In the genomic region with DNA sequence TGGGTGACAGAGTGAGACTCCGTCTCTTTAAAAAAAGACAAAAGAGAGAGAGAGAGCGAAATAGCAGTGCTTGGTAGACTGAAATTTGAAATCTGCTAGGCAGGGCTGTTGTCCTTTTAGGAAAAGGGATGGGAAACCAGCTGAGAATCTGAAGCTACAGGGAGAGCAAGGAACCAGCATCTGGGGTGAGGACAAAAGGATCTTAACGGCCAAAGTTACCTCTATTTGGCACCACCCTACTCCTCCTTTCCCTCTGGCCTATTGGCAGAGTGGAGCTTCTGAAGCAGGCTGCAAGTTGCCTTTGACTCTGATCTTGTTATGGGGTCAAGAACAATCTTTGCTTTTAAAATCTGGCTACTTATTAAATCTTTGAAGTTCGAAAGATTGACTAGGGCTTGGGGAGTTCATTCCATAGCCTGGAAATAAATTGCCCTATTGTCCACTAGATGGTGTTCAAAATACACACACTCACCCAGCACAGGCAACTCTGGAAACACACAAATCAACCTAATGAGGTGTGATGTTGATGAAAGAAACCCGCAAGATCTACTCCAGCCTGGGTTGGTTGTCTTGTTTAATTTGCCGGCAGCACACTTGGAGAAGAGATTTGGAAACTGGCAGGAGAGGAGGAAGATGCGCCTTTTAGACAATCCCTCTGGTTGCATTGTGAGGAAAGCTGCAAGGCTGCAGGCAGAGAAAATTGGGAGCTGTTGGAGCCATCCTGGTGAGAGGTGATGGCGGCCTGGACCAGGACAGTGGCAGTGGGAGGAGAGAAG, we compare ENCODE assay signal across 8 cellular contexts. TPM values are rescaled to one million over a fixed set of nuclear protein-coding genes. Genes with fewer than 3 reads are reported as not detected.
A peak's percentile ranks its signal among the peaks of the same experiment; 100 is the strongest.
DNase-seq lines count a peak whose midpoint lies in the region; ATAC-seq and TF ChIP-seq lines count a peak whose summit lies in the region.

No MANE protein-coding gene starts in this region.

- no peaks in the 10 kb centered on the region for H3K9me3 Mint-ChIP-seq in T-cell

- no peaks in the 10 kb centered on the region for H3K36me3 ChIP-seq in ovary

- no peaks in the 10 kb centered on the region for H3K36me3 Mint-ChIP-seq in T-cell

- no peak overlapping the region for H3K27ac Mint-ChIP-seq in T-cell

- WGBS in ovary, 3 donors, result 41 to 44% (median 42%) methylated on average over 8 of the region's 8 CpGs

- POLR2A ChIA-PET in T-cell (lab: Charles Lee), result interaction anchor here (0.7 to 1.0 kb wide), 2 partner anchors 16 to 20 kb away, joined by 3 to 4 read pairs; a partner anchor contains a TSS

- ATAC-seq in T-cell (replicated peaks in 1 of 4), result peak; percentile 52 to 64 (median 60)
- no peak for ATAC-seq in GM21360 (IDR thresholded peaks at IDR 0.05; ENCODE audit: unreplicated experiment)

- peak; percentile 11 for DNase-seq in AG10803 (ENCODE audit: low read depth)
- DNase-seq in GM12865 (ENCODE audit: low read depth), result peak; percentile 45
- peak; percentile 29 for DNase-seq in MV-4-11 (lab: John Stamatoyannopoulos, UW)
- DNase-seq in T-cell, result no peak
- peak; percentile 39 for DNase-seq in fibroblast of pulmonary artery (ENCODE audit: low read depth)
- DNase-seq in ovary, result no peak
- DNase-seq in T1000 (lab: John Stamatoyannopoulos, UW), result no peak

- no peak for TF ChIP-seq EP300 in ovary (IDR thresholded peaks at IDR 0.05)

- intact Hi-C loops in ovary (cut with DNase I), result loop anchor here in 2 of 4 donors (10.0 kb wide), 1 partner anchor 190 kb away; no protein-coding TSS in a partner anchor

- H3K4me3 ChIP-seq in AG10803 (ENCODE audit: low read length), result no peak overlapping the region
- no peak overlapping the region for H3K4me3 ChIP-seq in GM12865 (ENCODE audit: low read depth, low read length)
- no peak overlapping the region for H3K4me3 ChIP-seq in fibroblast of pulmonary artery (replicated peaks; ENCODE audit: low read depth, low read length)
- no peak overlapping the region for H3K4me3 ChIP-seq in ovary

- no peaks in the 10 kb centered on the region for H3K27me3 ChIP-seq in ovary

- H3K9me3 ChIP-seq in ovary, result no peaks in the 10 kb centered on the region

- no peak overlapping the region for H3K4me3 Mint-ChIP-seq in T-cell

- TF ChIP-seq POLR2A in ovary (IDR thresholded peaks at IDR 0.05), result no peak

- H3K27me3 Mint-ChIP-seq in T-cell, result peaks cover 0 to 1% of the 10 kb centered on the region in 2 donors

- TF ChIP-seq CTCF in AG10803 (conservative IDR thresholded peaks at IDR 0.05; ENCODE audit: low read length), result peak; percentile 41
- peak; percentile 37 for TF ChIP-seq CTCF in GM12865 (IDR thresholded peaks at IDR 0.05; ENCODE audit: insufficient read depth, low read depth, low read length, missing control alignments)
- TF ChIP-seq CTCF in fibroblast of pulmonary artery (IDR thresholded peaks at IDR 0.05; ENCODE audit: low read length, missing control alignments), result peak; percentile 59
- peak; percentile 25 to 66 (median 42) for TF ChIP-seq CTCF in ovary (IDR thresholded peaks at IDR 0.05)

- no peaks in the 10 kb centered on the region for H3K4me1 ChIP-seq in ovary (ENCODE audit: insufficient read depth)

- H3K4me1 Mint-ChIP-seq in T-cell, result peaks cover 24 to 26% (median 25%) of the 10 kb centered on the region in 3 donors

- CTCF ChIA-PET in T-cell (lab: Charles Lee), result interaction anchor here (1.0 to 2.6 kb wide), 10 partner anchors 12 to 202 kb away, joined by 3 to 40 read pairs (median 4); a partner anchor contains a TSS

- H3K27ac ChIP-seq in ovary, result no peak overlapping the region

RNA-seq across cellular contexts. Expression of a gene that starts 16.5 kb away (rescaled TPM):
- total RNA-seq in T-cell (100 to 1,000 TPM in 3 of 5 donors, 10 to 100 TPM in 2; 79.1 to 133 (median 105) TPM), ovary (10 to 100 TPM; 35.9 to 71.4 (median 63.1) TPM)
- 10 to 100 TPM; 24.7 to 74.6 TPM for polyA plus RNA-seq in ovary

Comparison
In these comparisons a context has a peak if more than half of its experiments do, and no peak if none do; other contexts are left out.
1. DNase-seq: peak in AG10803 (single experiment), GM12865 (single experiment), MV-4-11 (single experiment) and fibroblast of pulmonary artery (single experiment); none in T-cell (0 of 34), ovary (0 of 5) and T1000 (single experiment).
2. Peak in every context shown above with its lines, with median percentiles within 50 percentile points of each other: CTCF ChIP-seq.